ENCODE assay signal across 21 cellular contexts in the genomic region with DNA sequence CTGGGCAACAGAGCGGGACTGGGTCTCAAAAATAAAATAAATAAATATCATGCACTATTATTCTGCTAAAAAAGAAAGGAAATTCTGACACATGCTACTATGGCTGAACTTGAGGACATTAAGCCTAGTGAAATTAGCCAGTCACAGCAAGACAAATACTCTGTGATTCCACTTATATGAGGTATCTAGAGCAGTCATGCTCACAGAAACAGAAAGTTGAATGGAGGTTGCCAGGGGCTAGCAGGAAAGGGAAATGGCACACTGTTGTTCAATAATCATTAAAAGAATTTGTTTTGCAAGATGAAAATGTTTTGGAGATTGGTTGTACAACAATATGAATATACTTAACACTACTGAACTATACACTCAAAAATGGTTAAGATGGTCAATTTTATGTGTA.
A peak's percentile ranks its signal among the peaks of the same experiment; 100 is the strongest.
DNase-seq lines count a peak whose midpoint lies in the region; ATAC-seq, FAIRE-seq and TF ChIP-seq lines count a peak whose summit lies in the region.
"Had no signal": no experiment of that assay in that cellular context is flagged by ENCODE, and none has a peak within 500 bp of the region (broad histone marks: within the 10 kb centered on the region; RNA-seq: fewer than 3 reads in every experiment).

No MANE protein-coding gene starts in this region.

- H3K27ac Mint-ChIP-seq in activated T-helper 2 cell treated with anti-CD3 and anti-CD28 coated beads, Interferon-gamma antibody, Interleukin-2, Interleukin-4, amounts not matched to agents 10 μg/mL and 5 μg/mL and 100 μg/mL, durations not matched to agents 14 hours and 24 hours and 36 hours, result no peak overlapping the region

- no peaks in the 10 kb centered on the region for H3K36me3 ChIP-seq in KMS-11 (ENCODE audit: insufficient read depth)

- H3K9me3 Mint-ChIP-seq in activated T-helper 2 cell treated with anti-CD3 and anti-CD28 coated beads, Interferon-gamma antibody, Interleukin-2, Interleukin-4, amounts not matched to agents 10 μg/mL and 5 μg/mL and 100 μg/mL, durations not matched to agents 14 hours and 24 hours and 36 hours, result no peaks in the 10 kb centered on the region

- intact Hi-C loops in activated T-helper 2 cell treated with anti-CD3 and anti-CD28 coated beads, Interferon-gamma antibody, Interleukin-2, Interleukin-4, amounts not matched to agents 10 μg/mL and 5 μg/mL and 100 μg/mL, durations not matched to agents 14 hours and 24 hours and 36 hours (cut with micrococcal nuclease), result loop anchor here (5.0 kb wide), 1 partner anchor 35 kb away; no protein-coding TSS in a partner anchor

- H3K27me3 ChIP-seq in KMS-11 (ENCODE audit: insufficient read depth, low read depth), result no peaks in the 10 kb centered on the region
- H3K27me3 ChIP-seq: adrenal gland, heart left ventricle, suprapubic skin had no signal

- no peak overlapping the region for H3K9ac ChIP-seq in KMS-11
- H3K9ac ChIP-seq: parathyroid adenoma had no signal

- no peak overlapping the region for H3K4me3 ChIP-seq in KMS-11 (IDR thresholded peaks at IDR 0.05; ENCODE audit: insufficient read depth, low read depth, low read length)
- H3K4me3 ChIP-seq: adrenal gland, heart left ventricle, suprapubic skin had no signal

- H3K27me3 Mint-ChIP-seq in activated T-helper 2 cell treated with anti-CD3 and anti-CD28 coated beads, Interferon-gamma antibody, Interleukin-2, Interleukin-4, amounts not matched to agents 10 μg/mL and 5 μg/mL and 100 μg/mL, durations not matched to agents 14 hours and 24 hours and 36 hours (ENCODE audit: low read depth), result no peaks in the 10 kb centered on the region

- peak overlapping the region; percentile 18; the same call in 1 of the 2 replicates for H3K4me2 ChIP-seq in KMS-11

- no peak overlapping the region for H3K27ac ChIP-seq in KMS-11
- H3K27ac ChIP-seq: adrenal gland, epithelial cell of prostate, heart left ventricle, parathyroid adenoma, suprapubic skin had no signal

- no peak overlapping the region for H2AFZ ChIP-seq in KMS-11 (ENCODE audit: low read depth)
- H2AFZ ChIP-seq: parathyroid adenoma had no signal

- H3K79me2 ChIP-seq in KMS-11 (ENCODE audit: insufficient read depth, low read depth), result no peaks in the 10 kb centered on the region
- H3K79me2 ChIP-seq: parathyroid adenoma had no signal

- H3K4me1 ChIP-seq in KMS-11 (ENCODE audit: low read depth, poor library complexity, severe bottlenecking), result peaks cover 74% of the 10 kb centered on the region
- H3K4me1 ChIP-seq: adrenal gland, parathyroid adenoma, suprapubic skin had no signal

- DNase-seq in activated T-helper 2 cell treated with anti-CD3 and anti-CD28 coated beads, Interferon-gamma antibody, Interleukin-2, Interleukin-4, amounts not matched to agents 10 μg/mL and 5 μg/mL and 100 μg/mL, durations not matched to agents 14 hours and 24 hours and 36 hours (ENCODE audit: low spot score), result no peak
- no peak for DNase-seq in frontal cortex (ENCODE audit: low spot score in 2 of 2)
- DNase-seq in hypothalamus (lab: John Stamatoyannopoulos, UW), result no peak
- DNase-seq: activated CD4-positive, CD25-positive, alpha-beta regulatory T cell treated with anti-CD3 and anti-CD28 coated beads, Interleukin-2, amount 50 U/mL, for 72 hours; activated T-cell treated with anti-CD3 and anti-CD28 coated beads, Interleukin-2, amount 50 U/mL, for 1 hour; adrenal gland; cerebellar nuclear complex; COR-L47; HCEC 1CT; heart left ventricle; NCI-H187; NCI-H69; RPMI8226 had no signal

- no peak for TF ChIP-seq CTCF in KMS-11 (conservative IDR thresholded peaks at IDR 0.05; ENCODE audit: low read depth, low read length)

- FAIRE-seq in frontal cortex (lab: Jason Lieb, UNC), result no peak

- H3K36me3 Mint-ChIP-seq in activated T-helper 2 cell treated with anti-CD3 and anti-CD28 coated beads, Interferon-gamma antibody, Interleukin-2, Interleukin-4, amounts not matched to agents 10 μg/mL and 5 μg/mL and 100 μg/mL, durations not matched to agents 14 hours and 24 hours and 36 hours (ENCODE audit: low read depth), result no peaks in the 10 kb centered on the region

- H3K4me3 Mint-ChIP-seq in activated T-helper 2 cell treated with anti-CD3 and anti-CD28 coated beads, Interferon-gamma antibody, Interleukin-2, Interleukin-4, amounts not matched to agents 10 μg/mL and 5 μg/mL and 100 μg/mL, durations not matched to agents 14 hours and 24 hours and 36 hours (ENCODE audit: low read depth), result no peak overlapping the region

- no peaks in the 10 kb centered on the region for H4K20me1 ChIP-seq in KMS-11 (ENCODE audit: insufficient read depth)

- ATAC-seq in GM18502 (IDR thresholded peaks at IDR 0.05; ENCODE audit: poor library complexity, unreplicated experiment) (peak; percentile 42), GM19463 (IDR thresholded peaks at IDR 0.05; ENCODE audit: unreplicated experiment) (peak; percentile 61), HG02973 (IDR thresholded peaks at IDR 0.05; ENCODE audit: unreplicated experiment) (peak; percentile 50), GM18519 (IDR thresholded peaks at IDR 0.05; ENCODE audit: low FRiP score, unreplicated experiment) (no peak)
- ATAC-seq: heart left ventricle had no signal

- H3K4me1 Mint-ChIP-seq in activated T-helper 2 cell treated with anti-CD3 and anti-CD28 coated beads, Interferon-gamma antibody, Interleukin-2, Interleukin-4, amounts not matched to agents 10 μg/mL and 5 μg/mL and 100 μg/mL, durations not matched to agents 14 hours and 24 hours and 36 hours (ENCODE audit: low read depth), result peaks cover 2% of the 10 kb centered on the region
